ENCODE assay signal across 12 cellular contexts in genomic region chr11:6608726-6609501, GRCh38. TPM values are rescaled to one million over a fixed set of nuclear protein-coding genes. Genes with fewer than 3 reads are reported as not detected.
DNase-seq lines count a peak whose midpoint lies in the region; ATAC-seq, FAIRE-seq and TF ChIP-seq lines count a peak whose summit lies in the region.
"Had no signal": no experiment of that assay in that cellular context is flagged by ENCODE, and none has a peak within 500 bp of the region (broad histone marks: within the 10 kb centered on the region; RNA-seq: fewer than 3 reads in every experiment).

No MANE protein-coding gene starts in this region.

- H3K36me3 Mint-ChIP-seq in natural killer cell treated with Interleukin-12 subunit alpha and Interleukin-12 subunit beta and Interleukin-15 and Interleukin-18, amount 100 ng/mL, for 72 hours = peaks cover 7% of the 10 kb centered on the region
- H3K36me3 Mint-ChIP-seq in natural killer cell = no peaks in the 10 kb centered on the region
- H3K36me3 Mint-ChIP-seq in neural progenitor cell = peaks cover 28% of the 10 kb centered on the region

- intact Hi-C loops in natural killer cell (cut with micrococcal nuclease) = loop anchor here (10.0 kb wide), 1 partner anchor 136 kb away; no protein-coding TSS in a partner anchor
- intact Hi-C loops in body of pancreas (cut with DNase I) = loop anchor here (10.0 kb wide), 1 partner anchor 124 kb away; the partner anchor contains the start of genes ARFIP2 and TIMM10B
- intact Hi-C loops in sciatic nerve (cut with DNase I) = no loop called here

- no peak for ATAC-seq in natural killer cell treated with Interleukin-12 subunit alpha and Interleukin-12 subunit beta and Interleukin-15 and Interleukin-18, amount 100 ng/mL, for 72 hours
- no peak for ATAC-seq in natural killer cell
- no peak for ATAC-seq in body of pancreas
- ATAC-seq in sciatic nerve = no peak
- no peak for ATAC-seq in HG03095 (IDR thresholded peaks at IDR 0.05; ENCODE audit: unreplicated experiment)
- ATAC-seq in HG03342 (IDR thresholded peaks at IDR 0.05; ENCODE audit: unreplicated experiment) = no peak

- no peak overlapping the region for H3K4me3 Mint-ChIP-seq in natural killer cell treated with Interleukin-12 subunit alpha and Interleukin-12 subunit beta and Interleukin-15 and Interleukin-18, amount 100 ng/mL, for 72 hours
- H3K4me3 Mint-ChIP-seq in natural killer cell = no peak overlapping the region
- no peak overlapping the region for H3K4me3 Mint-ChIP-seq in neural progenitor cell

- peaks cover 52% of the 10 kb centered on the region for H3F3A ChIP-seq in neural progenitor cell (ENCODE audit: low read depth)

- H3K9me3 ChIP-seq in body of pancreas (no peaks in the 10 kb centered on the region), neural progenitor cell (ENCODE audit: low read depth) (no peaks in the 10 kb centered on the region)
- H3K9me3 ChIP-seq: ovary had no signal

- H2AFZ ChIP-seq in neural progenitor cell (replicated peaks) = no peak overlapping the region

- H3K4me2 ChIP-seq in neural progenitor cell = no peak overlapping the region

- TF ChIP-seq CTCF in natural killer cell (IDR thresholded peaks at IDR 0.05) = no peak
- no peak for TF ChIP-seq CTCF in body of pancreas (IDR thresholded peaks at IDR 0.05)
- no peak for TF ChIP-seq CTCF in neural progenitor cell (IDR thresholded peaks at IDR 0.05)
- no peak for TF ChIP-seq CTCF in D721Med (IDR thresholded peaks at IDR 0.05; ENCODE audit: insufficient read depth, missing control alignments)

- DNase-seq in natural killer cell treated with Interleukin-12 subunit alpha and Interleukin-12 subunit beta and Interleukin-15 and Interleukin-18, amount 100 ng/mL, for 72 hours (ENCODE audit: low spot score) = peak; percentile 39
- DNase-seq in natural killer cell (no peak), body of pancreas (no peak), neural progenitor cell (ENCODE audit: low spot score) (no peak), sciatic nerve (ENCODE audit: low spot score) (no peak), D721Med (ENCODE audit: insufficient read length, low spot score) (no peak)
- DNase-seq: activated gamma-delta T cell, NCI-H187 had no signal

- no peaks in the 10 kb centered on the region for H3K9me3 Mint-ChIP-seq in natural killer cell treated with Interleukin-12 subunit alpha and Interleukin-12 subunit beta and Interleukin-15 and Interleukin-18, amount 100 ng/mL, for 72 hours
- H3K9me3 Mint-ChIP-seq in natural killer cell = no peaks in the 10 kb centered on the region
- H3K9me3 Mint-ChIP-seq in neural progenitor cell = no peaks in the 10 kb centered on the region

- no peak for FAIRE-seq in D721Med (lab: Jason Lieb, UNC)
- FAIRE-seq: GM12891 had no signal

- no peaks in the 10 kb centered on the region for H3K27me3 ChIP-seq in body of pancreas
- H3K27me3 ChIP-seq in neural progenitor cell = no peaks in the 10 kb centered on the region
- H3K27me3 ChIP-seq: ovary had no signal

- H3K36me3 ChIP-seq in body of pancreas (replicated peaks in 1 of 2; ENCODE audit: insufficient read depth in 1 of 2, low read depth in 2 of 2) = peaks cover 0 to 20% of the 10 kb centered on the region in 2 donors
- peaks cover 4% of the 10 kb centered on the region for H3K36me3 ChIP-seq in neural progenitor cell
- H3K36me3 ChIP-seq: ovary had no signal

- H3K4me1 Mint-ChIP-seq in natural killer cell treated with Interleukin-12 subunit alpha and Interleukin-12 subunit beta and Interleukin-15 and Interleukin-18, amount 100 ng/mL, for 72 hours (ENCODE audit: low read depth in 2 of 2) = peaks cover 39 to 41% of the 10 kb centered on the region in 2 donors
- H3K4me1 Mint-ChIP-seq in natural killer cell (peaks cover 42 to 45% of the 10 kb centered on the region in 2 donors), neural progenitor cell (peaks cover 30% of the 10 kb centered on the region)

- no peak overlapping the region for H3K9ac ChIP-seq in neural progenitor cell

- peaks cover 55% of the 10 kb centered on the region for H3K4me1 ChIP-seq in body of pancreas
- H3K4me1 ChIP-seq in neural progenitor cell = peaks cover 24% of the 10 kb centered on the region

- WGBS in body of pancreas, 2 donors = 85 to 90% methylated on average over 14 of the region's 14 CpGs

- no peak for TF ChIP-seq POLR2A in body of pancreas (IDR thresholded peaks at IDR 0.05)

- H4K20me1 ChIP-seq in neural progenitor cell (ENCODE audit: low read depth) = peaks cover 7% of the 10 kb centered on the region

- no peaks in the 10 kb centered on the region for H3K27me3 Mint-ChIP-seq in natural killer cell treated with Interleukin-12 subunit alpha and Interleukin-12 subunit beta and Interleukin-15 and Interleukin-18, amount 100 ng/mL, for 72 hours
- H3K27me3 Mint-ChIP-seq in natural killer cell (ENCODE audit: low read depth in 2 of 2) (no peaks in the 10 kb centered on the region), neural progenitor cell (ENCODE audit: insufficient read depth, low read depth) (peaks cover 9% of the 10 kb centered on the region)

- H3K27ac Mint-ChIP-seq in natural killer cell treated with Interleukin-12 subunit alpha and Interleukin-12 subunit beta and Interleukin-15 and Interleukin-18, amount 100 ng/mL, for 72 hours = no peak overlapping the region
- H3K27ac Mint-ChIP-seq in natural killer cell (no peak overlapping the region), neural progenitor cell (peak overlapping the region; percentile 67)

- H3K4me3 ChIP-seq in body of pancreas (no peak overlapping the region), neural progenitor cell (no peak overlapping the region)
- H3K4me3 ChIP-seq: ovary had no signal

- H3K27ac ChIP-seq in body of pancreas (peak overlapping the region in 3 of 4 donors; percentile 3 to 97 (median 96)), neural progenitor cell (no peak overlapping the region)
- H3K27ac ChIP-seq: ovary had no signal

- peaks cover 59% of the 10 kb centered on the region for H3K79me2 ChIP-seq in neural progenitor cell (ENCODE audit: low read depth)

RNA-seq across cellular contexts. Expression of gene TAF10, which starts 3.1 kb away (rescaled TPM):
- 100 to 1,000 TPM; 118 to 152 TPM for total RNA-seq in natural killer cell treated with Interleukin-12 subunit alpha and Interleukin-12 subunit beta and Interleukin-15 and Interleukin-18, amount 100 ng/mL, for 72 hours
- 100 to 1,000 TPM; 154 to 191 (median 158) TPM for total RNA-seq in natural killer cell
- 100 to 1,000 TPM; 115 to 215 TPM for total RNA-seq in body of pancreas
- 34.1 and 58.0 TPM in 2 replicates for total RNA-seq in neural progenitor cell (ENCODE audit: low replicate concordance)
- total RNA-seq in sciatic nerve = 79.4 TPM

RNA-seq across cellular contexts. Expression of gene ILK, which starts 5.3 kb away (rescaled TPM):
- total RNA-seq in natural killer cell treated with Interleukin-12 subunit alpha and Interleukin-12 subunit beta and Interleukin-15 and Interleukin-18, amount 100 ng/mL, for 72 hours = 100 to 1,000 TPM in 1 of 2 donors, 10 to 100 TPM in 1; 91.8 to 142 TPM
- 100 to 1,000 TPM; 109 to 145 (median 142) TPM for total RNA-seq in natural killer cell
- total RNA-seq in body of pancreas = 100 to 1,000 TPM in 1 of 2 donors, 10 to 100 TPM in 1; 82.8 to 137 TPM
- 85.6 and 98.7 TPM in 2 replicates for total RNA-seq in neural progenitor cell (ENCODE audit: low replicate concordance)
- 208 TPM for total RNA-seq in sciatic nerve

RNA-seq across cellular contexts. Expression of gene RRP8, which starts 5.5 kb away (rescaled TPM):
- 10 to 100 TPM; 33.8 to 42.0 TPM for total RNA-seq in natural killer cell treated with Interleukin-12 subunit alpha and Interleukin-12 subunit beta and Interleukin-15 and Interleukin-18, amount 100 ng/mL, for 72 hours
- total RNA-seq in natural killer cell (10 to 100 TPM; 31.3 to 35.9 (median 31.9) TPM), body of pancreas (1 to 10 TPM; 5.4 to 8.9 TPM), neural progenitor cell (ENCODE audit: low replicate concordance) (12.3 and 16.0 TPM in 2 replicates), sciatic nerve (20.9 TPM)

RNA-seq across cellular contexts. Expression of gene TPP1, which starts 10.3 kb away (rescaled TPM):
- total RNA-seq in natural killer cell treated with Interleukin-12 subunit alpha and Interleukin-12 subunit beta and Interleukin-15 and Interleukin-18, amount 100 ng/mL, for 72 hours = 10 to 100 TPM; 48.6 to 92.4 TPM
- total RNA-seq in natural killer cell = 100 to 1,000 TPM; 123 to 135 (median 131) TPM
- total RNA-seq in body of pancreas = 10 to 100 TPM; 20.8 TPM
- total RNA-seq in neural progenitor cell (ENCODE audit: low replicate concordance) = 9.9 and 28.8 TPM in 2 replicates
- 100 TPM for total RNA-seq in sciatic nerve

RNA-seq across cellular contexts. Expression of gene DCHS1, which starts 46.7 kb away (rescaled TPM):
- total RNA-seq in natural killer cell treated with Interleukin-12 subunit alpha and Interleukin-12 subunit beta and Interleukin-15 and Interleukin-18, amount 100 ng/mL, for 72 hours = 1 to 10 TPM in 1 of 2 donors, under 1 TPM in 1; 0.73 to 1.6 TPM
- 1 to 10 TPM in 1 of 3 donors, under 1 TPM in 2; 0.49 to 1.0 (median 0.83) TPM for total RNA-seq in natural killer cell
- 10 to 100 TPM in 1 of 2 donors, 1 to 10 TPM in 1; 6.0 to 10.9 TPM for total RNA-seq in body of pancreas
- total RNA-seq in neural progenitor cell (ENCODE audit: low replicate concordance) = 4.5 and 9.0 TPM in 2 replicates
- total RNA-seq in sciatic nerve = 22.7 TPM
